In genomic region chr15:86691091-86691490, GRCh38 we compare ENCODE assay signal across 1 cellular context.
TF ChIP-seq lines count a peak whose summit lies in the region.

No MANE protein-coding gene starts in this region.

TF ChIP-seq in GM23338, 12 proteins besides CTCF, POLR2A, EP300 and RAD21 (continued from another document):
- TF ChIP-seq ZNF462 (CRISPR knock-in tag; IDR thresholded peaks at IDR 0.05): no peak
